ENCODE assay signal across 16 cellular contexts in genomic region chr2:206354129-206354528, GRCh38.
DNase-seq lines count a peak whose midpoint lies in the region; ATAC-seq, FAIRE-seq and TF ChIP-seq lines count a peak whose summit lies in the region.
"Had no signal": no experiment of that assay in that cellular context is flagged by ENCODE, and none has a peak within 500 bp of the region (broad histone marks: within the 10 kb centered on the region; RNA-seq: fewer than 3 reads in every experiment).

No MANE protein-coding gene starts in this region.

- in situ Hi-C loops in GM12878 (cut with MboI) = no loop called here

- 7% methylated on average over 6 of the region's 6 CpGs for WGBS in GM12878 (ENCODE audit: insufficient coverage, insufficient replicate concordance, low lambda C conversion rate, missing lambda C conversion rate)

- no peaks in the 10 kb centered on the region; the same call in 2 of the 3 replicates for H3K9me3 ChIP-seq in GM12878 (replicated peaks; ENCODE audit: control insufficient read depth, insufficient read depth, low read length)
- H3K9me3 ChIP-seq in effector memory CD4-positive, alpha-beta T cell (ENCODE audit: control insufficient read depth, low read length) = no peaks in the 10 kb centered on the region

- no peak for TF ChIP-seq RAD21 in GM12878 (IDR thresholded peaks at IDR 0.05; ENCODE audit: insufficient read depth, low read depth, low read length)

- SMC1A ChIA-PET in GM12878 (lab: Charles Lee; ENCODE audit: uncharacterized antibody, unreplicated experiment) = interaction anchor here (0.8 to 2.0 kb wide), 7 partner anchors 14 to 204 kb away, joined by 3 to 8 read pairs (median 3); no protein-coding TSS in a partner anchor

- no peak overlapping the region for H3K27ac ChIP-seq in GM12878 (ENCODE audit: control insufficient read depth, insufficient read depth)
- H3K27ac ChIP-seq in effector memory CD4-positive, alpha-beta T cell (ENCODE audit: insufficient read depth, low read length, poor library complexity, severe bottlenecking) = no peak overlapping the region

- CTCF ChIA-PET in GM12878 (lab: Yijun Ruan, JAX) = interaction anchor here (0.6 to 0.9 kb wide), 3 partner anchors 16 to 1530 kb away, joined by 3 read pairs; no protein-coding TSS in a partner anchor

- H3K27me3 ChIP-seq in GM12878 (replicated peaks in 1 of 2; ENCODE audit: control insufficient read depth in 2 of 2, insufficient read depth in 2 of 2, low read length in 1 of 2) = no peaks in the 10 kb centered on the region
- H3K27me3 ChIP-seq in effector memory CD4-positive, alpha-beta T cell (replicated peaks; ENCODE audit: control insufficient read depth, insufficient read depth, low read length, poor library complexity, severe bottlenecking) = no peaks in the 10 kb centered on the region

- no peak for TF ChIP-seq POLR2A in GM12878 (IDR thresholded peaks at IDR 0.05; ENCODE audit: low read depth, low read length)

- RAD21 ChIA-PET in GM12878 (lab: Charles Lee; ENCODE audit: unreplicated experiment) = interaction anchor here (0.6 to 1.4 kb wide), 5 partner anchors 14 to 194 kb away, joined by 3 to 5 read pairs (median 3); partner anchors contain the start of genes EEF1B2 and NDUFS1

- no peaks in the 10 kb centered on the region for H3K4me1 ChIP-seq in GM12878 (ENCODE audit: control insufficient read depth, insufficient read depth, low read length)
- H3K4me1 ChIP-seq in effector memory CD4-positive, alpha-beta T cell (ENCODE audit: control insufficient read depth, insufficient read depth, low read length, poor library complexity, severe bottlenecking) = no peaks in the 10 kb centered on the region

- H3K36me3 ChIP-seq in GM12878 (ENCODE audit: control insufficient read depth in 2 of 2, insufficient read depth in 2 of 2, low read length in 1 of 2) = no peaks in the 10 kb centered on the region
- no peaks in the 10 kb centered on the region for H3K36me3 ChIP-seq in effector memory CD4-positive, alpha-beta T cell (ENCODE audit: control insufficient read depth, insufficient read depth, low read length)

- BruUV-seq in GM12878 (replicated peaks; lab: Mats Ljungman, UMichigan) = no TSS peak

- DNase-seq in GM12878 (ENCODE audit: low read depth, low spot score) = no peak
- no peak for DNase-seq in activated gamma-delta T cell treated with Interleukin-2 at 50 U/mL for 16 hours
- DNase-seq in effector memory CD4-positive, alpha-beta T cell = no peak
- DNase-seq: AML-193, DND-41, GF-D8, GOT3, HFFc6, NCI-H1436, NCI-H2081, NCI-H510A treated with DMSO at 0.1 percent for 48 hours had no signal

- no peak overlapping the region for H3K4me3 ChIP-seq in GM12878
- no peak overlapping the region for H3K4me3 ChIP-seq in effector memory CD4-positive, alpha-beta T cell (ENCODE audit: insufficient read depth, low read depth, low read length, poor library complexity, severe bottlenecking)

- intact Hi-C loops in GM12878 (cut with micrococcal nuclease; ENCODE audit: unreplicated experiment) = no loop called here

- H3K9ac ChIP-seq in GM12878 (ENCODE audit: control insufficient read depth, insufficient read depth, low read length) = no peak overlapping the region

- no peak for TF ChIP-seq EP300 in GM12878 (IDR thresholded peaks at IDR 0.05; ENCODE audit: borderline replicate concordance in 1 of 2, control insufficient read depth in 1 of 2, low read depth in 2 of 2, low read length in 2 of 2)

- no peak for TF ChIP-seq CTCF in GM12878 (IDR thresholded peaks at IDR 0.05 in 2 of 3, conservative IDR thresholded peaks at IDR 0.05 in 1 of 3; ENCODE audit: control insufficient read depth in 2 of 3, extremely low read depth in 1 of 3, insufficient read depth in 1 of 3, low read depth in 3 of 3, low read length in 3 of 3)

- peak; percentile 77 for ATAC-seq in GM19351 (IDR thresholded peaks at IDR 0.05; ENCODE audit: unreplicated experiment)
- peak; percentile 82 for ATAC-seq in GM21576 (IDR thresholded peaks at IDR 0.05; ENCODE audit: unreplicated experiment)
- ATAC-seq in HG03432 (IDR thresholded peaks at IDR 0.05; ENCODE audit: unreplicated experiment) = peak; percentile 53
- ATAC-seq in GM12878 = peak; percentile 88
- ATAC-seq in GM19455 (IDR thresholded peaks at IDR 0.05; ENCODE audit: unreplicated experiment) = no peak

- H3K79me2 ChIP-seq in GM12878 (ENCODE audit: control insufficient read depth, insufficient read depth, low read length) = no peaks in the 10 kb centered on the region

- no peak overlapping the region for H3K4me2 ChIP-seq in GM12878 (ENCODE audit: control insufficient read depth, insufficient read depth)

- POLR2A ChIA-PET in GM12878 (lab: Charles Lee) = interaction anchor here (1.1 kb wide), 1 partner anchor 16 kb away, joined by 4 read pairs; no protein-coding TSS in a partner anchor

- no peak for FAIRE-seq in GM12878 (lab: Jason Lieb, UNC)
- FAIRE-seq: D721Med had no signal

- H4K20me1 ChIP-seq in GM12878 (ENCODE audit: control insufficient read depth, insufficient read depth) = no peaks in the 10 kb centered on the region

- no peak overlapping the region for H2AFZ ChIP-seq in GM12878 (ENCODE audit: control insufficient read depth, low read depth, low read length)

TF ChIP-seq in GM12878, 131 proteins besides CTCF, POLR2A, EP300 and RAD21:
- peak in 1 of 2 experiments; percentile 7; a peak in 1 of 4 replicates for TF ChIP-seq BHLHE40 (IDR thresholded peaks at IDR 0.05; ENCODE audit: borderline replicate concordance in 1 of 2, low read depth in 2 of 2, low read length in 1 of 2)
- no peak for TF ChIP-seq REST (IDR thresholded peaks at IDR 0.05; ENCODE audit: low read depth, low read length)
